ENCODE assay signal across 14 cellular contexts in the genomic region with DNA sequence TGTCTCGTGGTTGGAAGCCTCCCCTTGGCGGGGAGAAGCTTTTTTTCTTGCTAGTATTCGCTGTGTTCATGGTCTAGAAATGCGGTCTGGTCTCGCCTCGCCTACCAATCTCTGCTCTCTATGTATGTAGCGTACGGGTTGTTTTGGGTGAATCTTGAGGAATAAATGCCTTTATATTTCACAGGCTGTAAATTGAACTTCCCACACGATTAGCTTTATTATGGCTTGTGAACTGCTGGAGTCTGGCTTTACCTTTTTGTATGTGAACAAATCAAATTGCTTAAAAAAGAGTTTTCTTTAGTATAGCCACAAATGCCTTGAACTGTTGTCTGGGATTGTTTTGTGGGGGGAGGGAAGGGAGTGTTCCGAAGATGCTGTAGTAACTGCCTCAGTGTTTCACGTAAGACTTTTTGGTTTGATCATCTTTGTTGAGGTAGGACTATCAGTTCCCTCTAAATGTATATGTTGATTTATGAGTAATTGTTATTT. TPM values are rescaled to one million over a fixed set of nuclear protein-coding genes. Genes with fewer than 3 reads are reported as not detected.
A peak's percentile ranks its signal among the peaks of the same experiment; 100 is the strongest.
DNase-seq lines count a peak whose midpoint lies in the region; ATAC-seq and TF ChIP-seq lines count a peak whose summit lies in the region.
"Had no signal": no experiment of that assay in that cellular context is flagged by ENCODE, and none has a peak within 500 bp of the region (broad histone marks: within the 10 kb centered on the region; RNA-seq: fewer than 3 reads in every experiment).

No MANE protein-coding gene starts in this region.

- no peak for ATAC-seq in activated T-cell treated with anti-CD3 and anti-CD28 coated beads, Interleukin-2, amount 50 U/mL, for 4 hours
- no peak for ATAC-seq in effector memory CD8-positive, alpha-beta T cell (replicated peaks)
- ATAC-seq in stimulated activated memory B cell treated with anti-CD40 and anti-IgM and Interleukin-4, amounts not matched to agents 10 μg/mL and 1 μg/mL and 100 μg/mL, for 72 hours = no peak
- no peak for ATAC-seq in mucosa of descending colon

- H3K9me3 Mint-ChIP-seq in activated T-cell treated with anti-CD3 and anti-CD28 coated beads, Interleukin-2, amount 50 U/mL, for 4 hours = no peaks in the 10 kb centered on the region
- no peaks in the 10 kb centered on the region for H3K9me3 Mint-ChIP-seq in effector memory CD8-positive, alpha-beta T cell
- H3K9me3 Mint-ChIP-seq in stimulated activated memory B cell treated with anti-CD40 and anti-IgM and Interleukin-4, amounts not matched to agents 10 μg/mL and 1 μg/mL and 100 μg/mL, for 72 hours = no peaks in the 10 kb centered on the region

- H3K27me3 Mint-ChIP-seq in activated T-cell treated with anti-CD3 and anti-CD28 coated beads, Interleukin-2, amount 50 U/mL, for 4 hours (ENCODE audit: low read depth) = peaks cover 64% of the 10 kb centered on the region
- H3K27me3 Mint-ChIP-seq in effector memory CD8-positive, alpha-beta T cell = peaks cover 64 to 84% of the 10 kb centered on the region in 2 donors
- H3K27me3 Mint-ChIP-seq in stimulated activated memory B cell treated with anti-CD40 and anti-IgM and Interleukin-4, amounts not matched to agents 10 μg/mL and 1 μg/mL and 100 μg/mL, for 72 hours = peaks cover 74% of the 10 kb centered on the region

- H3K4me1 Mint-ChIP-seq in activated T-cell treated with anti-CD3 and anti-CD28 coated beads, Interleukin-2, amount 50 U/mL, for 4 hours (ENCODE audit: low read depth) = peaks cover 10% of the 10 kb centered on the region
- H3K4me1 Mint-ChIP-seq in effector memory CD8-positive, alpha-beta T cell (ENCODE audit: low read depth in 2 of 2) = peaks cover 6 to 13% of the 10 kb centered on the region in 2 donors
- peaks cover 13% of the 10 kb centered on the region for H3K4me1 Mint-ChIP-seq in stimulated activated memory B cell treated with anti-CD40 and anti-IgM and Interleukin-4, amounts not matched to agents 10 μg/mL and 1 μg/mL and 100 μg/mL, for 72 hours

- no peaks in the 10 kb centered on the region for H3K36me3 Mint-ChIP-seq in activated T-cell treated with anti-CD3 and anti-CD28 coated beads, Interleukin-2, amount 50 U/mL, for 4 hours (ENCODE audit: insufficient read depth)
- H3K36me3 Mint-ChIP-seq in effector memory CD8-positive, alpha-beta T cell (ENCODE audit: insufficient read depth) = no peaks in the 10 kb centered on the region
- no peaks in the 10 kb centered on the region for H3K36me3 Mint-ChIP-seq in stimulated activated memory B cell treated with anti-CD40 and anti-IgM and Interleukin-4, amounts not matched to agents 10 μg/mL and 1 μg/mL and 100 μg/mL, for 72 hours

- intact Hi-C loops in mucosa of descending colon (cut with DNase I, micrococcal nuclease) = no loop called here

- H3K27ac Mint-ChIP-seq in effector memory CD8-positive, alpha-beta T cell = no peak overlapping the region
- H3K27ac Mint-ChIP-seq in stimulated activated memory B cell treated with anti-CD40 and anti-IgM and Interleukin-4, amounts not matched to agents 10 μg/mL and 1 μg/mL and 100 μg/mL, for 72 hours = no peak overlapping the region

- peak overlapping the region; percentile 76 for H3K4me3 Mint-ChIP-seq in activated T-cell treated with anti-CD3 and anti-CD28 coated beads, Interleukin-2, amount 50 U/mL, for 4 hours
- H3K4me3 Mint-ChIP-seq in effector memory CD8-positive, alpha-beta T cell = peak overlapping the region; percentile 67 to 74
- peak overlapping the region; percentile 62 for H3K4me3 Mint-ChIP-seq in stimulated activated memory B cell treated with anti-CD40 and anti-IgM and Interleukin-4, amounts not matched to agents 10 μg/mL and 1 μg/mL and 100 μg/mL, for 72 hours

- H3K4me1 ChIP-seq in mucosa of descending colon (ENCODE audit: low read depth) = peaks cover 24% of the 10 kb centered on the region

- no peak for TF ChIP-seq CTCF in mucosa of descending colon (IDR thresholded peaks at IDR 0.05)
- no peak for TF ChIP-seq CTCF in foreskin fibroblast (IDR thresholded peaks at IDR 0.05; ENCODE audit: low read depth, low read length)

- DNase-seq in activated T-cell treated with anti-CD3 and anti-CD28 coated beads, Interleukin-2, amount 50 U/mL, for 4 hours = no peak
- DNase-seq in activated T-cell treated with anti-CD3 and anti-CD28 coated beads, Interleukin-2, amount 50 U/mL, for 48 hours = no peak
- DNase-seq in NCI-H69 (lab: John Stamatoyannopoulos, UW) (peak; percentile 80), mucosa of descending colon (no peak), NCI-H1436 (lab: John Stamatoyannopoulos, UW) (no peak), foreskin fibroblast (no peak)
- DNase-seq in effector memory CD8-positive, alpha-beta T cell = no peak
- DNase-seq: brain microvascular endothelial cell, foreskin melanocyte, GOT3 had no signal

- no peaks in the 10 kb centered on the region for H3K9me3 ChIP-seq in mucosa of descending colon
- H3K9me3 ChIP-seq: tibial nerve had no signal

- H3K36me3 ChIP-seq in mucosa of descending colon (ENCODE audit: low read depth) = no peaks in the 10 kb centered on the region
- H3K36me3 ChIP-seq: brain microvascular endothelial cell, tibial nerve had no signal

- H3K4me3 ChIP-seq in mucosa of descending colon = no peak overlapping the region
- no peak overlapping the region for H3K4me3 ChIP-seq in foreskin fibroblast (ENCODE audit: low read depth in 1 of 2, low read length in 2 of 2)

RNA-seq across cellular contexts. Expression of gene INSM1, which starts 2.2 kb away (rescaled TPM):
- total RNA-seq in activated T-cell treated with anti-CD3 and anti-CD28 coated beads, Interleukin-2, amount 50 U/mL, for 4 hours = 10 to 100 TPM; 12.1 to 22.4 (median 14.6) TPM
- total RNA-seq in mucosa of descending colon = 1 to 10 TPM in 2 of 3 donors, under 1 TPM in 1; 0.73 to 6.3 (median 2.8) TPM
- total RNA-seq: Calu3, NCI-H460, tibial nerve had no signal
